Comparison of ENCODE assay signal across 26 cellular contexts in genomic region chr18:53797998-53798397, GRCh38.
"Had no signal": no experiment of that assay in that cellular context is flagged by ENCODE, and none has a peak within 500 bp of the region (broad histone marks: within the 10 kb centered on the region; RNA-seq: fewer than 3 reads in every experiment).

No MANE protein-coding gene starts in this region.

- DNase-seq: activated CD4-positive, alpha-beta memory T cell treated with anti-CD3 and anti-CD28 coated beads, Interleukin-2, amount 10 ng/mL, durations not matched to agents 7 days and 5 days; activated CD4-positive, alpha-beta T cell treated with anti-CD3 and anti-CD28 coated beads for 1 hour; activated CD4-positive, alpha-beta T cell treated with anti-CD3 and anti-CD28 coated beads for 4 hours; activated CD4-positive, alpha-beta T cell treated with anti-CD3 and anti-CD28 coated beads, Interleukin-2, amount 10 ng/mL, durations not matched to agents 7 days and 5 days; activated CD4-positive, alpha-beta T cell treated with anti-CD3 and anti-CD28 coated beads, Interleukin-2, amount 50 U/mL, for 4 hours; activated CD8-positive, alpha-beta memory T cell treated with anti-CD3 and anti-CD28 coated beads, Interleukin-2, amount 50 U/mL, for 48 hours; activated gamma-delta T cell; activated naive CD4-positive, alpha-beta T cell; activated naive CD4-positive, alpha-beta T cell treated with anti-CD3 and anti-CD28 coated beads, Interleukin-2, amount 10 ng/mL, durations not matched to agents 7 days and 5 days; activated T-cell treated with anti-CD3 and anti-CD28 coated beads for 4 hours; activated T-cell treated with anti-CD3 and anti-CD28 coated beads, Interleukin-2, amount 50 U/mL, for 24 hours; activated T-cell treated with anti-CD3 and anti-CD28 coated beads, Interleukin-2, amount 50 U/mL, for 72 hours; amniotic stem cell; anterior cingulate cortex; brain microvascular endothelial cell; caudate nucleus; dorsolateral prefrontal cortex; effector memory CD4-positive, alpha-beta T cell; endodermal cell; foreskin fibroblast; head of caudate nucleus; T-helper 2 cell had no signal

- H3K27ac ChIP-seq: brain microvascular endothelial cell, coronary artery, dorsolateral prefrontal cortex, VCaP had no signal

- H3K27me3 ChIP-seq: brain microvascular endothelial cell, dorsolateral prefrontal cortex had no signal

- H3K4me3 ChIP-seq: coronary artery, dorsolateral prefrontal cortex had no signal

- H3K36me3 ChIP-seq: brain microvascular endothelial cell had no signal

- ATAC-seq: activated T-cell treated with anti-CD3 and anti-CD28 coated beads, Interleukin-2, amount 50 U/mL, for 72 hours; esophagus mucosa; WTC11 had no signal
